2 cellular contexts compared by ENCODE assay signal in the genomic region with DNA sequence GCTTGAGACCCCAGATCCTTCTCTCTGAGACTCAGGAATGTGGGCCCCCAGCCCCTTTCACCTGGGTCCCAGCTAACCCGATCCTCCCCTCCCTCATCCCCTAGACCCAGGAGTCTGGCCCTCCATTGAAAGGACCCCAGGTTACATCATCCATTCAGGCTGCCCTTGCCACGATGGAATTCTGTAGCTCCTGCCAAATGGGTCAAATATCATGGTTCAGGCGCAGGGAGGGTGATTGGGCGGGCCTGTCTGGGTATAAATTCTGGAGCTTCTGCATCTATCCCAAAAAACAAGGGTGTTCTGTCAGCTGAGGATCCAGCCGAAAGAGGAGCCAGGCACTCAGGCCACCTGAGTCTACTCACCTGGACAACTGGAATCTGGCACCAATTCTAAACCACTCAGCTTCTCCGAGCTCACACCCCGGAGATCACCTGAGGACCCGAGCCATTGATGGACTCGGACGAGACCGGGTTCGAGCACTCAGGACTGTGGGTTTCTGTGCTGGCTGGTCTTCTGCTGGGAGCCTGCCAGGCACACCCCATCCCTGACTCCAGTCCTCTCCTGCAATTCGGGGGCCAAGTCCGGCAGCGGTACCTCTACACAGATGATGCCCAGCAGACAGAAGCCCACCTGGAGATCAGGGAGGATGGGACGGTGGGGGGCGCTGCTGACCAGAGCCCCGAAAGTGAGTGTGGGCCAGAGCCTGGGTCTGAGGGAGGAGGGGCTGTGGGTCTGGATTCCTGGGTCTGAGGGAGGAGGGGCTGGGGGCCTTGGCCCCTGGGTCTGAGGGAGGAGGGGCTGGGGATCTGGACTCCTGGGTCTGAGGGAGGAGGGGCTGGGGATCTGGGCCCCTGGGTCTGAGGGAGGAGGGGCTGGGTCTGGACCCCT.
TF ChIP-seq lines count a peak whose summit lies in the region.

No MANE protein-coding gene starts in this region.

TF ChIP-seq in K562, 482 proteins besides CTCF, POLR2A, EP300 and RAD21:
- TF ChIP-seq, protein P1, sequence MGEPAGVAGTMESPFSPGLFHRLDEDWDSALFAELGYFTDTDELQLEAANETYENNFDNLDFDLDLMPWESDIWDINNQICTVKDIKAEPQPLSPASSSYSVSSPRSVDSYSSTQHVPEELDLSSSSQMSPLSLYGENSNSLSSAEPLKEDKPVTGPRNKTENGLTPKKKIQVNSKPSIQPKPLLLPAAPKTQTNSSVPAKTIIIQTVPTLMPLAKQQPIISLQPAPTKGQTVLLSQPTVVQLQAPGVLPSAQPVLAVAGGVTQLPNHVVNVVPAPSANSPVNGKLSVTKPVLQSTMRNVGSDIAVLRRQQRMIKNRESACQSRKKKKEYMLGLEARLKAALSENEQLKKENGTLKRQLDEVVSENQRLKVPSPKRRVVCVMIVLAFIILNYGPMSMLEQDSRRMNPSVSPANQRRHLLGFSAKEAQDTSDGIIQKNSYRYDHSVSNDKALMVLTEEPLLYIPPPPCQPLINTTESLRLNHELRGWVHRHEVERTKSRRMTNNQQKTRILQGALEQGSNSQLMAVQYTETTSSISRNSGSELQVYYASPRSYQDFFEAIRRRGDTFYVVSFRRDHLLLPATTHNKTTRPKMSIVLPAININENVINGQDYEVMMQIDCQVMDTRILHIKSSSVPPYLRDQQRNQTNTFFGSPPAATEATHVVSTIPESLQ (CRISPR knock-in tag; IDR thresholded peaks at IDR 0.05): 0 out of 2 replicates have a peak, but pooled peaks have one; percentile 35
- no peak for TF ChIP-seq SMAD4 (CRISPR knock-in tag; conservative IDR thresholded peaks at IDR 0.05)
- TF ChIP-seq HDGF (IDR thresholded peaks at IDR 0.05): no peak
- TF ChIP-seq EZH2 (IDR thresholded peaks at IDR 0.05; ENCODE audit: borderline replicate concordance, low read depth, low read length): no peak
- no peak for TF ChIP-seq HDAC1 (IDR thresholded peaks at IDR 0.05)
- TF ChIP-seq HLTF (IDR thresholded peaks at IDR 0.05): no peak
- no peak for TF ChIP-seq SNIP1 (IDR thresholded peaks at IDR 0.05; ENCODE audit: low read depth)
- TF ChIP-seq RBM22 (IDR thresholded peaks at IDR 0.05; ENCODE audit: low read depth, low read length, poor library complexity, severe bottlenecking): no peak
TF ChIP-seq in K562: peak in this region for 1.

TF ChIP-seq in liver, 16 proteins besides CTCF, POLR2A, EP300 and RAD21:
- no peak for TF ChIP-seq NR2F2 (IDR thresholded peaks at IDR 0.05)
- peak; percentile 38 to 55 for TF ChIP-seq HNF4A (conservative IDR thresholded peaks at IDR 0.05)
- no peak for TF ChIP-seq FOXA2 (IDR thresholded peaks at IDR 0.05)
- TF ChIP-seq, protein P2, sequence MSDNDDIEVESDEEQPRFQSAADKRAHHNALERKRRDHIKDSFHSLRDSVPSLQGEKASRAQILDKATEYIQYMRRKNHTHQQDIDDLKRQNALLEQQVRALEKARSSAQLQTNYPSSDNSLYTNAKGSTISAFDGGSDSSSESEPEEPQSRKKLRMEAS (IDR thresholded peaks at IDR 0.05): no peak
- TF ChIP-seq, protein P3, sequence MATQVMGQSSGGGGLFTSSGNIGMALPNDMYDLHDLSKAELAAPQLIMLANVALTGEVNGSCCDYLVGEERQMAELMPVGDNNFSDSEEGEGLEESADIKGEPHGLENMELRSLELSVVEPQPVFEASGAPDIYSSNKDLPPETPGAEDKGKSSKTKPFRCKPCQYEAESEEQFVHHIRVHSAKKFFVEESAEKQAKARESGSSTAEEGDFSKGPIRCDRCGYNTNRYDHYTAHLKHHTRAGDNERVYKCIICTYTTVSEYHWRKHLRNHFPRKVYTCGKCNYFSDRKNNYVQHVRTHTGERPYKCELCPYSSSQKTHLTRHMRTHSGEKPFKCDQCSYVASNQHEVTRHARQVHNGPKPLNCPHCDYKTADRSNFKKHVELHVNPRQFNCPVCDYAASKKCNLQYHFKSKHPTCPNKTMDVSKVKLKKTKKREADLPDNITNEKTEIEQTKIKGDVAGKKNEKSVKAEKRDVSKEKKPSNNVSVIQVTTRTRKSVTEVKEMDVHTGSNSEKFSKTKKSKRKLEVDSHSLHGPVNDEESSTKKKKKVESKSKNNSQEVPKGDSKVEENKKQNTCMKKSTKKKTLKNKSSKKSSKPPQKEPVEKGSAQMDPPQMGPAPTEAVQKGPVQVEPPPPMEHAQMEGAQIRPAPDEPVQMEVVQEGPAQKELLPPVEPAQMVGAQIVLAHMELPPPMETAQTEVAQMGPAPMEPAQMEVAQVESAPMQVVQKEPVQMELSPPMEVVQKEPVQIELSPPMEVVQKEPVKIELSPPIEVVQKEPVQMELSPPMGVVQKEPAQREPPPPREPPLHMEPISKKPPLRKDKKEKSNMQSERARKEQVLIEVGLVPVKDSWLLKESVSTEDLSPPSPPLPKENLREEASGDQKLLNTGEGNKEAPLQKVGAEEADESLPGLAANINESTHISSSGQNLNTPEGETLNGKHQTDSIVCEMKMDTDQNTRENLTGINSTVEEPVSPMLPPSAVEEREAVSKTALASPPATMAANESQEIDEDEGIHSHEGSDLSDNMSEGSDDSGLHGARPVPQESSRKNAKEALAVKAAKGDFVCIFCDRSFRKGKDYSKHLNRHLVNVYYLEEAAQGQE (IDR thresholded peaks at IDR 0.05): peak; percentile 83
- no peak for TF ChIP-seq FOXA1 (IDR thresholded peaks at IDR 0.05)
- peak; percentile 59 for TF ChIP-seq YY1 (IDR thresholded peaks at IDR 0.05)
- TF ChIP-seq HNF4G (IDR thresholded peaks at IDR 0.05): no peak
- TF ChIP-seq JUND (IDR thresholded peaks at IDR 0.05): no peak
- peak; percentile 85 to 89 for TF ChIP-seq RXRA (IDR thresholded peaks at IDR 0.05)
- TF ChIP-seq, protein P4, sequence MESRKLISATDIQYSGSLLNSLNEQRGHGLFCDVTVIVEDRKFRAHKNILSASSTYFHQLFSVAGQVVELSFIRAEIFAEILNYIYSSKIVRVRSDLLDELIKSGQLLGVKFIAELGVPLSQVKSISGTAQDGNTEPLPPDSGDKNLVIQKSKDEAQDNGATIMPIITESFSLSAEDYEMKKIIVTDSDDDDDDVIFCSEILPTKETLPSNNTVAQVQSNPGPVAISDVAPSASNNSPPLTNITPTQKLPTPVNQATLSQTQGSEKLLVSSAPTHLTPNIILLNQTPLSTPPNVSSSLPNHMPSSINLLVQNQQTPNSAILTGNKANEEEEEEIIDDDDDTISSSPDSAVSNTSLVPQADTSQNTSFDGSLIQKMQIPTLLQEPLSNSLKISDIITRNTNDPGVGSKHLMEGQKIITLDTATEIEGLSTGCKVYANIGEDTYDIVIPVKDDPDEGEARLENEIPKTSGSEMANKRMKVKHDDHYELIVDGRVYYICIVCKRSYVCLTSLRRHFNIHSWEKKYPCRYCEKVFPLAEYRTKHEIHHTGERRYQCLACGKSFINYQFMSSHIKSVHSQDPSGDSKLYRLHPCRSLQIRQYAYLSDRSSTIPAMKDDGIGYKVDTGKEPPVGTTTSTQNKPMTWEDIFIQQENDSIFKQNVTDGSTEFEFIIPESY (IDR thresholded peaks at IDR 0.05): peak; percentile 34
- TF ChIP-seq, protein P5, sequence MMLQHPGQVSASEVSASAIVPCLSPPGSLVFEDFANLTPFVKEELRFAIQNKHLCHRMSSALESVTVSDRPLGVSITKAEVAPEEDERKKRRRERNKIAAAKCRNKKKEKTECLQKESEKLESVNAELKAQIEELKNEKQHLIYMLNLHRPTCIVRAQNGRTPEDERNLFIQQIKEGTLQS (IDR thresholded peaks at IDR 0.05): peak; percentile 79
- peak; percentile 48 for TF ChIP-seq SP1 (IDR thresholded peaks at IDR 0.05)
- TF ChIP-seq EGR1 (IDR thresholded peaks at IDR 0.05; ENCODE audit: low read depth in 2 of 2): no peak
- no peak for TF ChIP-seq GABPA (IDR thresholded peaks at IDR 0.05 in 1 of 2, conservative IDR thresholded peaks at IDR 0.05 in 1 of 2)
- peak; percentile 92 for TF ChIP-seq TAF1 (conservative IDR thresholded peaks at IDR 0.05)
